ENCODE assay signal across 27 cellular contexts in the genomic region with DNA sequence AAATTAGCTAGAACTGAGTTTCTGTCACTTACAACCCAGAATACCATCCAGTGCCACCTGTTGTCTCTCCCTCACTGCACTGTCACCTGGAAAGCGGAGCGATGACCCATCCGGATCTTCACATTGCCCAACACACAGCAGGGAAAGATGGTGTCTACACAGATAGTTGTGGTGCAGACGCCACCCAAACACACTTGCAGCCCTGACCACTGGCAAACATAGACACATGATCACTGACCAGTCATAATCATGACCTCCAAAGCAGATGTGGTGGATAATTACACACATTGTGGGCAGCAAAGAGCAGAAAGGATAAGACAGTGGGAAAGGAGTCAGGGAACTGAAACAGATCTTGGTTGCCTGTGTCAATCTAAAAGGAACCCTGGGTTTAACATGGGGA.
"Had no signal": no experiment of that assay in that cellular context is flagged by ENCODE, and none has a peak within 500 bp of the region (broad histone marks: within the 10 kb centered on the region; RNA-seq: fewer than 3 reads in every experiment).

No MANE protein-coding gene starts in this region.

- H3K36me3 ChIP-seq: colonic mucosa, esophagus squamous epithelium, gastrocnemius medialis, lower lobe of right lung, prostate gland, right atrium auricular region, stomach, tibial artery had no signal

- H3K4me3 Mint-ChIP-seq: memory B cell; natural killer cell treated with Interleukin-12 subunit alpha and Interleukin-12 subunit beta and Interleukin-15 and Interleukin-18, amount 100 ng/mL, for 72 hours; neural crest cell; stimulated activated effector memory CD8-positive, alpha-beta T cell treated with anti-CD3 and anti-CD28 coated beads, Interleukin-12 subunit alpha, Interleukin-12 subunit beta, amount 100 ng/mL, for 72 hours; type B pancreatic cell had no signal

- H3K4me1 Mint-ChIP-seq: memory B cell; naive B cell; neural crest cell; stimulated activated effector memory CD8-positive, alpha-beta T cell treated with anti-CD3 and anti-CD28 coated beads, Interleukin-12 subunit alpha, Interleukin-12 subunit beta, amount 100 ng/mL, for 72 hours had no signal

- H3K9me3 Mint-ChIP-seq: memory B cell; natural killer cell treated with Interleukin-12 subunit alpha and Interleukin-12 subunit beta and Interleukin-15 and Interleukin-18, amount 100 ng/mL, for 72 hours; neural crest cell; stimulated activated effector memory CD8-positive, alpha-beta T cell treated with anti-CD3 and anti-CD28 coated beads, Interleukin-12 subunit alpha, Interleukin-12 subunit beta, amount 100 ng/mL, for 72 hours; type B pancreatic cell had no signal

- ATAC-seq: gastrocnemius medialis; left ventricle myocardium superior; lower lobe of right lung; natural killer cell treated with Interleukin-12 subunit alpha and Interleukin-12 subunit beta and Interleukin-15 and Interleukin-18, amount 100 ng/mL, for 72 hours; sciatic nerve; stimulated activated effector memory CD8-positive, alpha-beta T cell treated with anti-CD3 and anti-CD28 coated beads, Interleukin-12 subunit alpha, Interleukin-12 subunit beta, amount 100 ng/mL, for 72 hours had no signal

- DNase-seq: colonic mucosa; dermis blood vessel endothelial cell; effector memory CD4-positive, alpha-beta T cell; erythroblast; esophagus squamous epithelium; foreskin fibroblast; gastrocnemius medialis; head of caudate nucleus; left ventricle myocardium superior; lower lobe of right lung; naive B cell; nucleus accumbens; stimulated activated CD4-positive, alpha-beta T cell treated with anti-CD3 and anti-CD28 coated beads, Interleukin-2, amount 100 ng/mL, for 24 hours; stimulated activated CD4-positive, alpha-beta T cell treated with anti-CD3 and anti-CD28 coated beads, Interleukin-4, amount 100 ng/mL, for 24 hours; stimulated activated naive CD4-positive, alpha-beta T cell treated with Interleukin-2 at 50 U/mL for 16 hours; stomach; tibial artery had no signal

- H3K27ac Mint-ChIP-seq: memory B cell; naive B cell; natural killer cell treated with Interleukin-12 subunit alpha and Interleukin-12 subunit beta and Interleukin-15 and Interleukin-18, amount 100 ng/mL, for 72 hours; stimulated activated effector memory CD8-positive, alpha-beta T cell treated with anti-CD3 and anti-CD28 coated beads, Interleukin-12 subunit alpha, Interleukin-12 subunit beta, amount 100 ng/mL, for 72 hours; type B pancreatic cell had no signal

- H3K27me3 ChIP-seq: colonic mucosa, gastrocnemius medialis, right atrium auricular region, stomach had no signal

- H3K9me3 ChIP-seq: colonic mucosa, esophagus squamous epithelium, gastrocnemius medialis, lower lobe of right lung, prostate gland, right atrium auricular region, stomach, tibial artery had no signal

- H3K4me3 ChIP-seq: colonic mucosa, esophagus squamous epithelium, gastrocnemius medialis, lower lobe of right lung, prostate gland, right atrium auricular region, stomach, tibial artery had no signal

- FAIRE-seq: endometrium, keratinocyte had no signal

- H3K4me1 ChIP-seq: colonic mucosa, esophagus squamous epithelium, gastrocnemius medialis, lower lobe of right lung, prostate gland, right atrium auricular region, stomach, tibial artery had no signal

- H3K36me3 Mint-ChIP-seq: memory B cell; naive B cell; natural killer cell treated with Interleukin-12 subunit alpha and Interleukin-12 subunit beta and Interleukin-15 and Interleukin-18, amount 100 ng/mL, for 72 hours; stimulated activated effector memory CD8-positive, alpha-beta T cell treated with anti-CD3 and anti-CD28 coated beads, Interleukin-12 subunit alpha, Interleukin-12 subunit beta, amount 100 ng/mL, for 72 hours; type B pancreatic cell had no signal

- H3K27ac ChIP-seq: colonic mucosa, esophagus squamous epithelium, gastrocnemius medialis, lower lobe of right lung, prostate gland, right atrium auricular region, stomach, tibial artery had no signal
